In the genomic region with DNA sequence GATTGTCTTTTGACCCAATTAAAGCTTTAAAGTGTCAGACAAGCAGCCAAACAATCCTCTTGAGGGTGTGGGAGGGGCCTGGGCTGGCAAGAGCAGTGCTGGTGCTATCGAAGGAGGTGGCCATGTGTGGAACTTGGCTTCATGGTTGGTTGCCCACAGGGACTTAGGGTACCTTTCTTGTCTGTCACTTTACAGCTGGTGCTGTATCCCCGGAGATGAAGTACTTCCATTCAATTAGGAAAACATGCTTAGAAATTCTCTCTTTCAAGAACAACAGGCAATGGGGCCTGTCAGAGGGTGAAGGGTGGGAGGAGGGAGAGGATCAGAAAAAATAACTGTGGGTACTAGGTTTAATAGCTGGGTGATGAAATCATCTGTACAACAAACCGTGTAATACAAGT, we compare ENCODE assay signal across 1 cellular context.
TF ChIP-seq lines count a peak whose summit lies in the region.

No MANE protein-coding gene starts in this region.

TF ChIP-seq in HCT116, 20 proteins besides CTCF, POLR2A, EP300 and RAD21 (continued from another document):
- TF ChIP-seq, protein P1, sequence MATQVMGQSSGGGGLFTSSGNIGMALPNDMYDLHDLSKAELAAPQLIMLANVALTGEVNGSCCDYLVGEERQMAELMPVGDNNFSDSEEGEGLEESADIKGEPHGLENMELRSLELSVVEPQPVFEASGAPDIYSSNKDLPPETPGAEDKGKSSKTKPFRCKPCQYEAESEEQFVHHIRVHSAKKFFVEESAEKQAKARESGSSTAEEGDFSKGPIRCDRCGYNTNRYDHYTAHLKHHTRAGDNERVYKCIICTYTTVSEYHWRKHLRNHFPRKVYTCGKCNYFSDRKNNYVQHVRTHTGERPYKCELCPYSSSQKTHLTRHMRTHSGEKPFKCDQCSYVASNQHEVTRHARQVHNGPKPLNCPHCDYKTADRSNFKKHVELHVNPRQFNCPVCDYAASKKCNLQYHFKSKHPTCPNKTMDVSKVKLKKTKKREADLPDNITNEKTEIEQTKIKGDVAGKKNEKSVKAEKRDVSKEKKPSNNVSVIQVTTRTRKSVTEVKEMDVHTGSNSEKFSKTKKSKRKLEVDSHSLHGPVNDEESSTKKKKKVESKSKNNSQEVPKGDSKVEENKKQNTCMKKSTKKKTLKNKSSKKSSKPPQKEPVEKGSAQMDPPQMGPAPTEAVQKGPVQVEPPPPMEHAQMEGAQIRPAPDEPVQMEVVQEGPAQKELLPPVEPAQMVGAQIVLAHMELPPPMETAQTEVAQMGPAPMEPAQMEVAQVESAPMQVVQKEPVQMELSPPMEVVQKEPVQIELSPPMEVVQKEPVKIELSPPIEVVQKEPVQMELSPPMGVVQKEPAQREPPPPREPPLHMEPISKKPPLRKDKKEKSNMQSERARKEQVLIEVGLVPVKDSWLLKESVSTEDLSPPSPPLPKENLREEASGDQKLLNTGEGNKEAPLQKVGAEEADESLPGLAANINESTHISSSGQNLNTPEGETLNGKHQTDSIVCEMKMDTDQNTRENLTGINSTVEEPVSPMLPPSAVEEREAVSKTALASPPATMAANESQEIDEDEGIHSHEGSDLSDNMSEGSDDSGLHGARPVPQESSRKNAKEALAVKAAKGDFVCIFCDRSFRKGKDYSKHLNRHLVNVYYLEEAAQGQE (IDR thresholded peaks at IDR 0.05; ENCODE audit: low read depth): no peak
- TF ChIP-seq POLR2AphosphoS5 (IDR thresholded peaks at IDR 0.05; ENCODE audit: low read depth, low read length) (no peak), SIN3A (IDR thresholded peaks at IDR 0.05; ENCODE audit: low read depth) (no peak), ZNF274 (IDR thresholded peaks at IDR 0.05; ENCODE audit: low read depth, low read length) (no peak), CBX3 (IDR thresholded peaks at IDR 0.05; ENCODE audit: low read depth) (no peak), EZH2phosphoT487 (IDR thresholded peaks at IDR 0.05; ENCODE audit: borderline replicate concordance) (no peak), SP1 (IDR thresholded peaks at IDR 0.05; ENCODE audit: low read depth) (no peak), TCF7L2 (IDR thresholded peaks at IDR 0.05; ENCODE audit: borderline replicate concordance, extremely low read depth, insufficient read depth, insufficient read length) (no peak), ELF1 (IDR thresholded peaks at IDR 0.05; ENCODE audit: borderline replicate concordance, low read depth) (no peak), JUND (IDR thresholded peaks at IDR 0.05) (no peak), SRF (IDR thresholded peaks at IDR 0.05; ENCODE audit: low read depth) (no peak), YY1 (IDR thresholded peaks at IDR 0.05; ENCODE audit: extremely low read depth, insufficient replicate concordance, low read depth, low read length) (no peak)
- TF ChIP-seq, protein P2, sequence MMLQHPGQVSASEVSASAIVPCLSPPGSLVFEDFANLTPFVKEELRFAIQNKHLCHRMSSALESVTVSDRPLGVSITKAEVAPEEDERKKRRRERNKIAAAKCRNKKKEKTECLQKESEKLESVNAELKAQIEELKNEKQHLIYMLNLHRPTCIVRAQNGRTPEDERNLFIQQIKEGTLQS (IDR thresholded peaks at IDR 0.05): no peak
